In genomic region chr22:45200862-45201511, GRCh38 we compare ENCODE assay signal across 11 cellular contexts. TPM values are rescaled to one million over a fixed set of nuclear protein-coding genes. Genes with fewer than 3 reads are reported as not detected.
DNase-seq lines count a peak whose midpoint lies in the region; ATAC-seq, FAIRE-seq and TF ChIP-seq lines count a peak whose summit lies in the region.
"Had no signal": no experiment of that assay in that cellular context is flagged by ENCODE, and none has a peak within 500 bp of the region (broad histone marks: within the 10 kb centered on the region; RNA-seq: fewer than 3 reads in every experiment).

No MANE protein-coding gene starts in this region.

- H3K27ac ChIP-seq in lower lobe of right lung (no peak overlapping the region), transverse colon (peak overlapping the region; percentile 1 to 59 (median 47))

- ATAC-seq in lower lobe of right lung = no peak
- ATAC-seq in GM19452 (IDR thresholded peaks at IDR 0.05; ENCODE audit: unreplicated experiment) = no peak

- H3K4me3 ChIP-seq in lower lobe of right lung (no peak overlapping the region), transverse colon (no peak overlapping the region)

- intact Hi-C loops in lower lobe of right lung (cut with DNase I) = no loop called here
- intact Hi-C loops in transverse colon (cut with DNase I; ENCODE audit: low total_unique reads) = no loop called here

- H3K4me1 ChIP-seq in lower lobe of right lung (no peaks in the 10 kb centered on the region), transverse colon (peaks cover 0 to 15% (median 10%) of the 10 kb centered on the region in 4 donors)

- no peak for TF ChIP-seq EP300 in transverse colon (IDR thresholded peaks at IDR 0.05; ENCODE audit: low read depth)

- TF ChIP-seq POLR2A in transverse colon (IDR thresholded peaks at IDR 0.05) = no peak

- in situ Hi-C loops in transverse colon (cut with MboI; ENCODE audit: low pct_ligation_motif_present in 1 of 4, low pct_unique_long_range_greater_than_20kb in 1 of 4, low sequenced_read_pairs in 3 of 4) = no loop called here
- in situ Hi-C loops in GM13976 (cut with MboI; ENCODE audit: low sequenced_read_pairs, unreplicated experiment) = no loop called here

- FAIRE-seq in HTR-8/SVneo (lab: Jason Lieb, UNC) = no peak

- H3K36me3 ChIP-seq in lower lobe of right lung = peaks cover 92% of the 10 kb centered on the region
- H3K36me3 ChIP-seq in transverse colon = no peaks in the 10 kb centered on the region

- H3K9me3 ChIP-seq in lower lobe of right lung = no peaks in the 10 kb centered on the region
- no peaks in the 10 kb centered on the region for H3K9me3 ChIP-seq in transverse colon

- peak; percentile 30 for DNase-seq in NCI-H82 (lab: John Stamatoyannopoulos, UW)
- no peak for DNase-seq in NCI-H82 treated with DMSO at 0.1 percent for 48 hours (lab: John Stamatoyannopoulos, UW; ENCODE audit: unreplicated experiment)
- DNase-seq in astrocyte of the hippocampus (ENCODE audit: low read depth, low spot score) = peak; percentile 92
- DNase-seq in lower lobe of right lung = peak; percentile 20
- DNase-seq in transverse colon = no peak
- DNase-seq in HTR-8/SVneo (ENCODE audit: insufficient read length, low spot score) = no peak
- DNase-seq in GM13976 (ENCODE audit: low spot score) = no peak
- DNase-seq: activated CD4-positive, alpha-beta T cell treated with anti-CD3 and anti-CD28 coated beads, Interleukin-2, amount 50 U/mL, for 48 hours; MM.1S; NCI-H510A had no signal

- TF ChIP-seq CTCF in lower lobe of right lung (IDR thresholded peaks at IDR 0.05) (no peak), transverse colon (IDR thresholded peaks at IDR 0.05) (no peak), GM13976 (IDR thresholded peaks at IDR 0.05; ENCODE audit: borderline replicate concordance, control extremely low read depth, extremely low read depth, insufficient read depth, missing control alignments) (no peak)

- H3K27me3 ChIP-seq in lower lobe of right lung (ENCODE audit: low read depth) (no peaks in the 10 kb centered on the region), transverse colon (no peaks in the 10 kb centered on the region)

- WGBS in transverse colon (ENCODE audit: low coverage in 1 of 2), 2 donors = 81% methylated on average over 18 of the region's 18 CpGs; no CpG with 5 or more reads in 1 of the 2 donors

RNA-seq across cellular contexts. Expression of gene NUP50, which starts 37.3 kb away (rescaled TPM):
- total RNA-seq in lower lobe of right lung (49.5 TPM), transverse colon (100 to 1,000 TPM in 1 of 4 donors, 10 to 100 TPM in 3; 47.0 to 152 (median 73.5) TPM)

RNA-seq across cellular contexts. Expression of gene KIAA0930, which starts 39.7 kb away (rescaled TPM):
- total RNA-seq in lower lobe of right lung (89.2 TPM), transverse colon (10 to 100 TPM; 18.0 to 51.2 (median 25.1) TPM)

Comparison
In these comparisons a context has a peak if more than half of its experiments do, and no peak if none do; other contexts are left out.
1. DNase-seq: peak in NCI-H82 (single experiment), astrocyte of the hippocampus (single experiment) and lower lobe of right lung (single experiment); none in NCI-H82 treated with DMSO at 0.1 percent for 48 hours (single experiment), transverse colon (single experiment), HTR-8/SVneo (single experiment) and GM13976 (single experiment).